ENCODE assay signal across 10 cellular contexts in the genomic region with DNA sequence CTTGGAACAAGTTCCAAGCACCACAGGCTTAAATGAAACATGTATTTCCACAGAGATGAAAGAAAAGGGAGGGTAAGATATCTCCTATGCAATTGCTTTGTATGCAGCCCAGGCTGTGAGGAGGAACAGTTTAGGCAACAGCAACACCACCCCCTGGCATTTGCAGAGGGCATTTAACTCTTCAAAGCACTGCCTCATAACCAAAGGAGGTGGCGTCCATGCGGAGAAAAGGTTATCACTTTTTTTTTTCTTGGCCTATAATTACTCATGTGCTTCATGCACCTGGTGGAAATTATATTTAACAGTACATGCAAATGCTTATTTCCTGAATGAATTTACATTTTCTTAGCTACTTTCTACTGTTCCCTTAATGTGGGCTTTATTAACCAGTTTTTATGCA.
DNase-seq lines count a peak whose midpoint lies in the region; ATAC-seq lines count a peak whose summit lies in the region.
"Had no signal": no experiment of that assay in that cellular context is flagged by ENCODE, and none has a peak within 500 bp of the region (broad histone marks: within the 10 kb centered on the region; RNA-seq: fewer than 3 reads in every experiment).

No MANE protein-coding gene starts in this region.

- H3K4me1 Mint-ChIP-seq in IgD-negative memory B cell (peaks cover 53 to 61% (median 54%) of the 10 kb centered on the region in 3 donors), naive B cell (peaks cover 60 to 68% (median 64%) of the 10 kb centered on the region in 3 donors)

- peaks cover 14% of the 10 kb centered on the region for H3K27me3 Mint-ChIP-seq in IgD-negative memory B cell
- H3K27me3 Mint-ChIP-seq in naive B cell = no peaks in the 10 kb centered on the region
- H3K27me3 Mint-ChIP-seq: stimulated activated naive CD8-positive, alpha-beta T cell treated with anti-CD3 and anti-CD28 coated beads, Interleukin-15, Interleukin-2, amounts not matched to agents 100 ng/mL and 50 ng/mL, for 24 hours had no signal

- no peaks in the 10 kb centered on the region for H3K36me3 Mint-ChIP-seq in IgD-negative memory B cell
- no peaks in the 10 kb centered on the region for H3K36me3 Mint-ChIP-seq in naive B cell

- H3K9me3 Mint-ChIP-seq in IgD-negative memory B cell = peaks cover 0 to 3% (median 0%) of the 10 kb centered on the region in 3 donors
- peaks cover 0 to 7% (median 0%) of the 10 kb centered on the region in 7 donors for H3K9me3 Mint-ChIP-seq in naive B cell
- H3K9me3 Mint-ChIP-seq: stimulated activated naive CD8-positive, alpha-beta T cell treated with anti-CD3 and anti-CD28 coated beads, Interleukin-15, Interleukin-2, amounts not matched to agents 100 ng/mL and 50 ng/mL, for 24 hours had no signal

- peak; percentile 81 for ATAC-seq in GM18907 (IDR thresholded peaks at IDR 0.05; ENCODE audit: unreplicated experiment)
- peak; percentile 69 for ATAC-seq in HG02571 (IDR thresholded peaks at IDR 0.05; ENCODE audit: unreplicated experiment)
- ATAC-seq in naive B cell (ENCODE audit: low read depth in 2 of 2) = peak; percentile 79 to 82

- H3K27ac Mint-ChIP-seq in IgD-negative memory B cell = peak overlapping the region in 2 of 3 donors; percentile 37 to 74
- peak overlapping the region; percentile 74 to 96 (median 88) for H3K27ac Mint-ChIP-seq in naive B cell

- H3K4me3 Mint-ChIP-seq in IgD-negative memory B cell = peak overlapping the region; percentile 14 to 89 (median 66)
- peak overlapping the region; percentile 41 to 89 (median 80) for H3K4me3 Mint-ChIP-seq in naive B cell
- H3K4me3 Mint-ChIP-seq: stimulated activated naive CD8-positive, alpha-beta T cell treated with anti-CD3 and anti-CD28 coated beads, Interleukin-15, Interleukin-2, amounts not matched to agents 100 ng/mL and 50 ng/mL, for 24 hours had no signal

- DNase-seq in naive B cell (peak; percentile 82), C1 segment of cervical spinal cord (lab: John Stamatoyannopoulos, UW) (no peak), COLO829 (ENCODE audit: low spot score) (no peak), Ammon's horn (ENCODE audit: low spot score) (no peak)
- DNase-seq: foreskin melanocyte, nucleus accumbens had no signal
